Comparison of ENCODE assay signal across 22 cellular contexts in the genomic region with DNA sequence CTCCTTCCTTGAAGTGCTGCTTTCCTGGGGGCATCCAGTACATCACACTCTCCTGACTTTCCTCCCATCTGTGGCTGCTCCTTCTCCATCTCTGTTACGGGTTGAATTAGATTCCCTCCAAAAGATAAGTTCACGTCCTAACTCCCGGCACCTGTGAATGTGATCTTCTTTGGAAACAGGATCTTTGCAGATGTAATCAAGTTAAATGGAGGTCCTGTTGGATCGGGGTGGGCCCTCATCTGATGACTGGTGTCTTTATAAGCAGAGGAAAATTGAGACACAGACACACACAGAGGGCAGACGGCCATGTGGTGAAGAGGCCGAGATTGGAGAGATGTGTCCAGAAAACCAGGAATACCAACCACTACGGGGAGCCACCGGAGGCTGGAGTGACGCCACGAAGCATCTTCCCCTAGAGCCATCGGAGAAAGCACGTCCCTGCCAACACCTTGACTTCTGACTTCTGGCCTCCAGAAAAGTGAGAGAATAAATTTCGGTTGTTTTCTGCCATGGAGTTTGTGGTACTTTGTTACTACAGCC.
"Had no signal": no experiment of that assay in that cellular context is flagged by ENCODE, and none has a peak within 500 bp of the region (broad histone marks: within the 10 kb centered on the region; RNA-seq: fewer than 3 reads in every experiment).

No MANE protein-coding gene starts in this region.

- H3K27me3 ChIP-seq: colonic mucosa had no signal

- H3K27ac ChIP-seq: brain microvascular endothelial cell, colonic mucosa, WERI-Rb-1 had no signal

- H3K4me1 ChIP-seq: colonic mucosa had no signal

- H3K36me3 ChIP-seq: brain microvascular endothelial cell, colonic mucosa, WERI-Rb-1 had no signal

- H3K4me1 Mint-ChIP-seq: activated naive CD4-positive, alpha-beta T cell treated with anti-CD3 and anti-CD28 coated beads, Interleukin-2, amount 10 ng/mL, durations not matched to agents 7 days and 5 days; activated naive CD8-positive, alpha-beta T cell treated with anti-CD3 and anti-CD28 coated beads, Interleukin-2, amount 10 ng/mL, durations not matched to agents 7 days and 5 days; central memory CD8-positive, alpha-beta T cell had no signal

- DNase-seq: activated B cell treated with CpG ODN at 0.5 μM for 24 hours; activated CD4-positive, alpha-beta T cell treated with anti-CD3 and anti-CD28 coated beads for 48 hours; activated CD4-positive, alpha-beta T cell treated with anti-CD3 and anti-CD28 coated beads, Interleukin-2, amount 50 U/mL, for 1 hour; activated CD4-positive, alpha-beta T cell treated with anti-CD3 and anti-CD28 coated beads, Interleukin-2, amount 50 U/mL, for 48 hours; activated CD8-positive, alpha-beta memory T cell treated with anti-CD3 and anti-CD28 coated beads for 24 hours; activated CD8-positive, alpha-beta T cell treated with anti-CD3 and anti-CD28 coated beads for 36 hours; activated effector memory CD4-positive, alpha-beta T cell treated with anti-CD3 and anti-CD28 coated beads, Interleukin-2, amount 50 U/mL, for 16 hours; activated naive CD4-positive, alpha-beta T cell; activated naive CD4-positive, alpha-beta T cell treated with anti-CD3 and anti-CD28 coated beads, Interleukin-2, amount 10 ng/mL, durations not matched to agents 7 days and 5 days; activated naive CD8-positive, alpha-beta T cell treated with anti-CD3 and anti-CD28 coated beads, Interleukin-2, amount 10 ng/mL, durations not matched to agents 7 days and 5 days; activated T-cell treated with anti-CD3 and anti-CD28 coated beads, Interleukin-2, amount 50 U/mL, for 48 hours; brain microvascular endothelial cell; colonic mucosa; effector CD8-positive, alpha-beta T cell; foreskin fibroblast; T-helper 1 cell; T1000; WERI-Rb-1 had no signal

- H3K4me3 ChIP-seq: colonic mucosa had no signal

- H3K4me3 Mint-ChIP-seq: activated B cell treated with CpG ODN at 0.5 μM for 24 hours; activated CD8-positive, alpha-beta T cell treated with anti-CD3 and anti-CD28 coated beads for 36 hours; activated naive CD4-positive, alpha-beta T cell treated with anti-CD3 and anti-CD28 coated beads, Interleukin-2, amount 10 ng/mL, durations not matched to agents 7 days and 5 days; activated naive CD8-positive, alpha-beta T cell treated with anti-CD3 and anti-CD28 coated beads, Interleukin-2, amount 10 ng/mL, durations not matched to agents 7 days and 5 days; activated T-helper 1 cell treated with anti-CD3 and anti-CD28 coated beads, Interleukin-12 subunit alpha, Interleukin-12 subunit beta, Interleukin-2, Interleukin-4 antibody, amounts not matched to agents 30 ng/mL and 10 ng/mL and 1 ng/mL, durations not matched to agents 14 hours and 24 hours and 36 hours; central memory CD8-positive, alpha-beta T cell had no signal

- H3K9me3 ChIP-seq: colonic mucosa had no signal

- H3K9me3 Mint-ChIP-seq: activated B cell treated with CpG ODN at 0.5 μM for 24 hours; activated CD8-positive, alpha-beta T cell treated with anti-CD3 and anti-CD28 coated beads for 36 hours; activated naive CD4-positive, alpha-beta T cell treated with anti-CD3 and anti-CD28 coated beads, Interleukin-2, amount 10 ng/mL, durations not matched to agents 7 days and 5 days; activated naive CD8-positive, alpha-beta T cell treated with anti-CD3 and anti-CD28 coated beads, Interleukin-2, amount 10 ng/mL, durations not matched to agents 7 days and 5 days; activated T-helper 1 cell treated with anti-CD3 and anti-CD28 coated beads, Interleukin-12 subunit alpha, Interleukin-12 subunit beta, Interleukin-2, Interleukin-4 antibody, amounts not matched to agents 30 ng/mL and 10 ng/mL and 1 ng/mL, durations not matched to agents 14 hours and 24 hours and 36 hours; activated T-helper 2 cell treated with anti-CD3 and anti-CD28 coated beads, Interferon-gamma antibody, Interleukin-2, Interleukin-4, amounts not matched to agents 10 μg/mL and 5 μg/mL and 100 μg/mL, durations not matched to agents 14 hours and 24 hours and 36 hours; central memory CD8-positive, alpha-beta T cell had no signal

- H3K27ac Mint-ChIP-seq: activated B cell treated with CpG ODN at 0.5 μM for 24 hours; activated CD8-positive, alpha-beta T cell treated with anti-CD3 and anti-CD28 coated beads for 36 hours; activated naive CD4-positive, alpha-beta T cell treated with anti-CD3 and anti-CD28 coated beads, Interleukin-2, amount 10 ng/mL, durations not matched to agents 7 days and 5 days; activated naive CD8-positive, alpha-beta T cell treated with anti-CD3 and anti-CD28 coated beads, Interleukin-2, amount 10 ng/mL, durations not matched to agents 7 days and 5 days; activated T-helper 1 cell treated with anti-CD3 and anti-CD28 coated beads, Interleukin-12 subunit alpha, Interleukin-12 subunit beta, Interleukin-2, Interleukin-4 antibody, amounts not matched to agents 30 ng/mL and 10 ng/mL and 1 ng/mL, durations not matched to agents 14 hours and 24 hours and 36 hours; activated T-helper 2 cell treated with anti-CD3 and anti-CD28 coated beads, Interferon-gamma antibody, Interleukin-2, Interleukin-4, amounts not matched to agents 10 μg/mL and 5 μg/mL and 100 μg/mL, durations not matched to agents 14 hours and 24 hours and 36 hours had no signal

- H3K36me3 Mint-ChIP-seq: activated naive CD4-positive, alpha-beta T cell treated with anti-CD3 and anti-CD28 coated beads, Interleukin-2, amount 10 ng/mL, durations not matched to agents 7 days and 5 days; activated naive CD4-positive, alpha-beta T cell treated with anti-CD3 and anti-CD28 coated beads, Interleukin-2, amount 50 U/mL, for 72 hours; activated naive CD8-positive, alpha-beta T cell treated with anti-CD3 and anti-CD28 coated beads, Interleukin-2, amount 10 ng/mL, durations not matched to agents 7 days and 5 days had no signal
